26 cellular contexts compared by ENCODE assay signal in genomic region chr5:148792649-148793048, GRCh38. TPM values are rescaled to one million over a fixed set of nuclear protein-coding genes. Genes with fewer than 3 reads are reported as not detected.
A peak's percentile ranks its signal among the peaks of the same experiment; 100 is the strongest.
DNase-seq lines count a peak whose midpoint lies in the region; ATAC-seq and TF ChIP-seq lines count a peak whose summit lies in the region.
"Had no signal": no experiment of that assay in that cellular context is flagged by ENCODE, and none has a peak within 500 bp of the region (broad histone marks: within the 10 kb centered on the region; RNA-seq: fewer than 3 reads in every experiment).

No MANE protein-coding gene starts in this region.

- no peaks in the 10 kb centered on the region for H4K20me1 ChIP-seq in smooth muscle cell (ENCODE audit: low read depth)

- no peak for TF ChIP-seq CTCF in natural killer cell (IDR thresholded peaks at IDR 0.05)
- TF ChIP-seq CTCF in NB4 (IDR thresholded peaks at IDR 0.05; ENCODE audit: low read depth, low read length), result no peak
- TF ChIP-seq CTCF in foreskin keratinocyte (conservative IDR thresholded peaks at IDR 0.05), result no peak
- TF ChIP-seq CTCF in smooth muscle cell (IDR thresholded peaks at IDR 0.05; ENCODE audit: borderline replicate concordance, insufficient read depth, poor library complexity, severe bottlenecking), result no peak

- H3K36me3 Mint-ChIP-seq in natural killer cell treated with Interleukin-12 subunit alpha and Interleukin-12 subunit beta and Interleukin-15 and Interleukin-18, amount 100 ng/mL, for 72 hours, result no peaks in the 10 kb centered on the region
- no peaks in the 10 kb centered on the region for H3K36me3 Mint-ChIP-seq in natural killer cell

- no peak overlapping the region for H3K9ac ChIP-seq in smooth muscle cell (ENCODE audit: low read depth)

- no peak for TF ChIP-seq POLR2A in NB4 (IDR thresholded peaks at IDR 0.05; ENCODE audit: extremely low read depth, insufficient read length)

- ATAC-seq in natural killer cell treated with Interleukin-12 subunit alpha and Interleukin-12 subunit beta and Interleukin-15 and Interleukin-18, amount 100 ng/mL, for 72 hours, result peak; percentile 33 to 57
- ATAC-seq in natural killer cell (no peak), foreskin keratinocyte (no peak)
- ATAC-seq: heart right ventricle, lower lobe of right lung, T-helper 17 cell, upper lobe of right lung had no signal

- H3K9me3 Mint-ChIP-seq in natural killer cell treated with Interleukin-12 subunit alpha and Interleukin-12 subunit beta and Interleukin-15 and Interleukin-18, amount 100 ng/mL, for 72 hours, result no peaks in the 10 kb centered on the region
- H3K9me3 Mint-ChIP-seq in natural killer cell, result no peaks in the 10 kb centered on the region
- H3K9me3 Mint-ChIP-seq: activated T-cell treated with anti-CD3 and anti-CD28 coated beads, Interleukin-2, amount 50 U/mL, for 24 hours; H9; nephron had no signal

- CTCF ChIA-PET in HEK293T (lab: Yijun Ruan, JAX), result interaction anchor here (1.0 kb wide), 1 partner anchor 875 kb away, joined by 4 read pairs; no protein-coding TSS in a partner anchor

- H3K4me3 Mint-ChIP-seq in natural killer cell treated with Interleukin-12 subunit alpha and Interleukin-12 subunit beta and Interleukin-15 and Interleukin-18, amount 100 ng/mL, for 72 hours, result peak overlapping the region; percentile 32
- H3K4me3 Mint-ChIP-seq in natural killer cell, result no peak overlapping the region
- H3K4me3 Mint-ChIP-seq: activated T-cell treated with anti-CD3 and anti-CD28 coated beads, Interleukin-2, amount 50 U/mL, for 24 hours; H9; nephron; T-helper 17 cell had no signal

- 79% methylated on average over 5 of the region's 5 CpGs for WGBS in smooth muscle cell (ENCODE audit: low lambda C conversion rate)

- no peaks in the 10 kb centered on the region for H3F3A ChIP-seq in smooth muscle cell (ENCODE audit: low read depth)

- no peaks in the 10 kb centered on the region for H3K9me3 ChIP-seq in smooth muscle cell (replicated peaks; ENCODE audit: low read depth)
- H3K9me3 ChIP-seq: BE2C, esophagus muscularis mucosa, heart right ventricle, lower lobe of right lung, ovary, upper lobe of right lung had no signal

- no peak overlapping the region for H2AFZ ChIP-seq in smooth muscle cell (ENCODE audit: low read depth)

- H3K4me1 Mint-ChIP-seq in natural killer cell treated with Interleukin-12 subunit alpha and Interleukin-12 subunit beta and Interleukin-15 and Interleukin-18, amount 100 ng/mL, for 72 hours (ENCODE audit: low read depth in 2 of 2), result peaks cover 16 to 42% of the 10 kb centered on the region in 2 donors
- peaks cover 4 to 6% of the 10 kb centered on the region in 2 donors for H3K4me1 Mint-ChIP-seq in natural killer cell
- H3K4me1 Mint-ChIP-seq: H9 had no signal

- H3K27me3 ChIP-seq in foreskin keratinocyte (no peaks in the 10 kb centered on the region), smooth muscle cell (ENCODE audit: low read depth) (no peaks in the 10 kb centered on the region)
- H3K27me3 ChIP-seq: BE2C, esophagus muscularis mucosa, ovary, upper lobe of right lung had no signal

- H3K27me3 Mint-ChIP-seq in natural killer cell treated with Interleukin-12 subunit alpha and Interleukin-12 subunit beta and Interleukin-15 and Interleukin-18, amount 100 ng/mL, for 72 hours, result peaks cover 11 to 18% of the 10 kb centered on the region in 2 donors
- H3K27me3 Mint-ChIP-seq in natural killer cell (ENCODE audit: low read depth in 2 of 2), result peaks cover 7 to 18% of the 10 kb centered on the region in 2 donors

- peak overlapping the region in 1 of 2 donors; percentile 46 for H3K27ac Mint-ChIP-seq in natural killer cell treated with Interleukin-12 subunit alpha and Interleukin-12 subunit beta and Interleukin-15 and Interleukin-18, amount 100 ng/mL, for 72 hours
- no peak overlapping the region for H3K27ac Mint-ChIP-seq in natural killer cell
- H3K27ac Mint-ChIP-seq: nephron, T-helper 17 cell had no signal

- H3K4me1 ChIP-seq in foreskin keratinocyte (peaks cover 37% of the 10 kb centered on the region), smooth muscle cell (ENCODE audit: low read depth) (no peaks in the 10 kb centered on the region)
- H3K4me1 ChIP-seq: esophagus muscularis mucosa, lower lobe of right lung, upper lobe of right lung had no signal

- POLR2A ChIA-PET in HEK293T (lab: Yijun Ruan, JAX), result no interaction called here

- intact Hi-C loops in natural killer cell (cut with micrococcal nuclease), result no loop called here

- peak overlapping the region; percentile 35 for H3K4me2 ChIP-seq in smooth muscle cell

- no peaks in the 10 kb centered on the region for H3K36me3 ChIP-seq in smooth muscle cell (ENCODE audit: low read depth)
- H3K36me3 ChIP-seq: BE2C, esophagus muscularis mucosa, heart right ventricle, lower lobe of right lung, ovary, upper lobe of right lung had no signal

- no peak for DNase-seq in natural killer cell treated with Interleukin-12 subunit alpha and Interleukin-12 subunit beta and Interleukin-15 and Interleukin-18, amount 100 ng/mL, for 72 hours (ENCODE audit: low spot score)
- no peak for DNase-seq in natural killer cell
- DNase-seq in NB4 (ENCODE audit: low read depth), result peak; percentile 34
- DNase-seq in foreskin keratinocyte, result no peak
- no peak for DNase-seq in smooth muscle cell (lab: John Stamatoyannopoulos, UW; ENCODE audit: unreplicated experiment)
- DNase-seq in stimulated activated CD4-positive, alpha-beta T cell treated with anti-CD3 and anti-CD28 coated beads, Interleukin-4, amount 100 ng/mL, for 24 hours, result no peak
- no peak for DNase-seq in HEK293T (ENCODE audit: extremely low spot score)
- DNase-seq in activated T-cell treated with anti-CD3 and anti-CD28 coated beads, Interleukin-2, amount 50 U/mL, for 1 hour, result no peak
- DNase-seq: activated CD8-positive, alpha-beta memory T cell treated with anti-CD3 and anti-CD28 coated beads for 24 hours; activated T-cell treated with anti-CD3 and anti-CD28 coated beads, Interleukin-2, amount 50 U/mL, for 24 hours; BE2C; caudate nucleus; dermis blood vessel endothelial cell; foreskin fibroblast; H9; heart right ventricle; lower lobe of right lung; NCI-H1092; NCI-H1694 treated with DMSO at 0.1 percent for 48 hours; ovary; stimulated activated naive CD4-positive, alpha-beta T cell; T-helper 17 cell; upper lobe of right lung had no signal

- peak overlapping the region; percentile 99 for H3K27ac ChIP-seq in foreskin keratinocyte
- H3K27ac ChIP-seq in smooth muscle cell (ENCODE audit: low read depth), result peak overlapping the region; percentile 43
- H3K27ac ChIP-seq: esophagus muscularis mucosa, heart right ventricle, lower lobe of right lung, ovary, SK-N-MC, upper lobe of right lung had no signal

- H3K4me3 ChIP-seq in NB4 (ENCODE audit: low read depth, low read length) (no peak overlapping the region), smooth muscle cell (no peak overlapping the region)
- H3K4me3 ChIP-seq: esophagus muscularis mucosa, heart right ventricle, lower lobe of right lung, ovary, SK-N-MC, upper lobe of right lung had no signal

- no peaks in the 10 kb centered on the region for H3K79me2 ChIP-seq in smooth muscle cell (ENCODE audit: low read depth)

TF ChIP-seq in HEK293T, 16 proteins besides CTCF, POLR2A, EP300 and RAD21:
- TF ChIP-seq HDGF (IDR thresholded peaks at IDR 0.05; ENCODE audit: borderline replicate concordance) (no peak), ZNF384 (IDR thresholded peaks at IDR 0.05) (no peak), BHLHE40 (IDR thresholded peaks at IDR 0.05; ENCODE audit: borderline replicate concordance) (no peak), LEF1 (IDR thresholded peaks at IDR 0.05; ENCODE audit: borderline replicate concordance) (no peak), TARDBP (IDR thresholded peaks at IDR 0.05) (no peak), SP1 (IDR thresholded peaks at IDR 0.05) (no peak), SUZ12 (IDR thresholded peaks at IDR 0.05) (no peak), FOXA1 (IDR thresholded peaks at IDR 0.05) (no peak), FOXK2 (IDR thresholded peaks at IDR 0.05) (no peak), L3MBTL2 (conservative IDR thresholded peaks at IDR 0.05) (no peak), NFRKB (IDR thresholded peaks at IDR 0.05) (no peak), ELF4 (IDR thresholded peaks at IDR 0.05) (no peak), FOXM1 (IDR thresholded peaks at IDR 0.05; ENCODE audit: borderline replicate concordance) (no peak), CTBP1 (IDR thresholded peaks at IDR 0.05; ENCODE audit: borderline replicate concordance) (no peak), ARNT (IDR thresholded peaks at IDR 0.05) (no peak)
- TF ChIP-seq, protein P1, sequence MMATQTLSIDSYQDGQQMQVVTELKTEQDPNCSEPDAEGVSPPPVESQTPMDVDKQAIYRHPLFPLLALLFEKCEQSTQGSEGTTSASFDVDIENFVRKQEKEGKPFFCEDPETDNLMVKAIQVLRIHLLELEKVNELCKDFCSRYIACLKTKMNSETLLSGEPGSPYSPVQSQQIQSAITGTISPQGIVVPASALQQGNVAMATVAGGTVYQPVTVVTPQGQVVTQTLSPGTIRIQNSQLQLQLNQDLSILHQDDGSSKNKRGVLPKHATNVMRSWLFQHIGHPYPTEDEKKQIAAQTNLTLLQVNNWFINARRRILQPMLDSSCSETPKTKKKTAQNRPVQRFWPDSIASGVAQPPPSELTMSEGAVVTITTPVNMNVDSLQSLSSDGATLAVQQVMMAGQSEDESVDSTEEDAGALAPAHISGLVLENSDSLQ (IDR thresholded peaks at IDR 0.05), result no peak

RNA-seq across cellular contexts. Expression of gene ADRB2, which starts 33.8 kb away (rescaled TPM):
- 1 to 10 TPM; 3.8 to 4.4 TPM for total RNA-seq in natural killer cell treated with Interleukin-12 subunit alpha and Interleukin-12 subunit beta and Interleukin-15 and Interleukin-18, amount 100 ng/mL, for 72 hours
- total RNA-seq in natural killer cell (10 to 100 TPM; 47.1 to 78.9 (median 60.7) TPM), foreskin keratinocyte (20.4 and 36.9 TPM in 2 replicates), smooth muscle cell (1.9 TPM in 2 replicates)
- polyA plus RNA-seq in foreskin keratinocyte (10.8 and 23.5 TPM in 2 replicates), smooth muscle cell (1.7 and 1.9 TPM in 2 replicates)

Comparison
In these comparisons a context has a peak if more than half of its experiments do, and no peak if none do; other contexts are left out.
1. ATAC-seq: peak in natural killer cell treated with Interleukin-12 subunit alpha and Interleukin-12 subunit beta and Interleukin-15 and Interleukin-18, amount 100 ng/mL, for 72 hours (2 of 2); none in natural killer cell (0 of 3) and foreskin keratinocyte (single experiment).